In the genomic region with DNA sequence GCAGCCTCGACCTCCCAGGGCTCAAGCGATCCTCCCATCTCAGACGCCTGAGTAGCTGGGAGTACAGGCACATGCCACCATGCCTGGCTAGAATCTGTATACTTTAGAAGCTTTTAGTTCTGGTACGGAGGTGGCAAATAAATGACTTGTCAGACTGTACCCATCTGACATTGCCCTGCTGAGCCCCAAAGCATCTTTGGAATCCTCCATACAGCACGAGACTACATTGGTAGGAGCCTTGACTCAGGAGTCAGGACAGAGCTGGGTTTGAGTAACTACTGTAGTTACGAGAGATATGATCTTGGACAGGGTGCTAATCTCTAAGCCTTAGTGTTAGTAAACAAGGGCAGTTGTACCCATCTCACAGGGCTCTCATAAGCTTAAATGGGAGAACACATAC, we compare ENCODE assay signal across 32 cellular contexts.
"Had no signal": no experiment of that assay in that cellular context is flagged by ENCODE, and none has a peak within 500 bp of the region (broad histone marks: within the 10 kb centered on the region; RNA-seq: fewer than 3 reads in every experiment).

No MANE protein-coding gene starts in this region.

- H3K4me1 ChIP-seq: adrenal gland, body of pancreas, breast epithelium had no signal

- H3K36me3 ChIP-seq: adrenal gland, ascending aorta, brain microvascular endothelial cell, breast epithelium, cardiac muscle cell had no signal

- H3K4me3 ChIP-seq: adrenal gland, ascending aorta, body of pancreas, breast epithelium, cardiac muscle cell had no signal

- H3K27ac ChIP-seq: adrenal gland, ascending aorta, body of pancreas, brain microvascular endothelial cell, breast epithelium, cardiac muscle cell had no signal

- ATAC-seq: activated naive CD4-positive, alpha-beta T cell treated with anti-CD3 and anti-CD28 coated beads, Interleukin-2, amount 50 U/mL, for 72 hours; activated naive CD8-positive, alpha-beta T cell treated with anti-CD3 and anti-CD28 coated beads, Interleukin-2, amount 50 U/mL, for 24 hours; activated T-cell treated with anti-CD3 and anti-CD28 coated beads, Interleukin-2, amount 50 U/mL, for 4 hours; activated T-cell treated with anti-CD3 and anti-CD28 coated beads, Interleukin-2, amount 50 U/mL, for 72 hours; activated T-helper 17 cell treated with anti-CD3 and anti-CD28 coated beads, Interleukin-2, amount 50 U/mL, for 72 hours; body of pancreas had no signal

- DNase-seq: activated effector memory CD4-positive, alpha-beta T cell treated with anti-CD3 and anti-CD28 coated beads, Interleukin-2, amount 50 U/mL, for 16 hours; activated effector memory CD4-positive, alpha-beta T cell treated with Interleukin-2 at 50 U/mL for 16 hours; activated gamma-delta T cell; activated gamma-delta T cell treated with Interleukin-2 at 50 U/mL for 16 hours; activated naive CD4-positive, alpha-beta T cell; activated naive CD4-positive, alpha-beta T cell treated with anti-CD3 and anti-CD28 coated beads for 36 hours; activated naive CD4-positive, alpha-beta T cell treated with anti-CD3 and anti-CD28 coated beads, Interleukin-2, amount 10 ng/mL, durations not matched to agents 7 days and 5 days; activated naive CD4-positive, alpha-beta T cell treated with anti-CD3 and anti-CD28 coated beads, Interleukin-2, amount 50 U/mL, for 16 hours; activated naive CD8-positive, alpha-beta T cell treated with anti-CD3 and anti-CD28 coated beads for 36 hours; activated naive CD8-positive, alpha-beta T cell treated with anti-CD3 and anti-CD28 coated beads, Interleukin-2, amount 10 ng/mL, durations not matched to agents 7 days and 5 days; activated naive CD8-positive, alpha-beta T cell treated with anti-CD3 and anti-CD28 coated beads, Interleukin-2, amount 50 U/mL, for 24 hours; activated T-cell treated with anti-CD3 and anti-CD28 coated beads for 4 hours; activated T-cell treated with anti-CD3 and anti-CD28 coated beads, Interleukin-2, amount 50 U/mL, for 1 hour; activated T-cell treated with anti-CD3 and anti-CD28 coated beads, Interleukin-2, amount 50 U/mL, for 24 hours; activated T-cell treated with anti-CD3 and anti-CD28 coated beads, Interleukin-2, amount 50 U/mL, for 4 hours; activated T-cell treated with anti-CD3 and anti-CD28 coated beads, Interleukin-2, amount 50 U/mL, for 48 hours; activated T-cell treated with anti-CD3 and anti-CD28 coated beads, Interleukin-2, amount 50 U/mL, for 72 hours; adrenal gland; amniotic stem cell; amygdala; anterior cingulate cortex; aorta; body of pancreas; brain microvascular endothelial cell; caudate nucleus; central memory CD4-positive, alpha-beta T cell; cerebellar nuclear complex had no signal

- H3K27me3 ChIP-seq: adrenal gland, ascending aorta, body of pancreas, brain microvascular endothelial cell, breast epithelium, cardiac muscle cell had no signal

- H3K9me3 ChIP-seq: adrenal gland, ascending aorta, body of pancreas, breast epithelium had no signal
